ENCODE assay signal across 10 cellular contexts in the genomic region with DNA sequence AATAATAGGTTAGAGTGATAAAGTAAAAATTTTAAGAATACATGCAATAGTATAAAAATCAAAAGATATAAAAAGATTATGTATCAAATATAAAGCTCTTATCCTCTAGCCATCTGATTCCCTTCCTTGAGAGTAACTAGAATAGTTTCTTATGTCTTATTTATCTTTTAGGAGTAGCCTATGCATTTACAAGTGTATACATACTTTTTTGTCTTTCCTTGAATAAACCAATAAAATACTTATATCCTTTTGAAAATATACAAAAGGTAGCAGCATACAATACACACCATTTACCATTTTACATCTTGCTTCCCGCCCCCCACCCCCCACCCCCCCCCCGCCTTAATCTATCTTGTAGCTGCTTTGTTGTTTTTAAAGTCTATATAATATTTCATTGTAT.
"Had no signal": no experiment of that assay in that cellular context is flagged by ENCODE, and none has a peak within 500 bp of the region (broad histone marks: within the 10 kb centered on the region; RNA-seq: fewer than 3 reads in every experiment).

No MANE protein-coding gene starts in this region.

- H3K27ac ChIP-seq: GM23248, HL-60, KMS-11 had no signal

- H3K9ac ChIP-seq: GM23248, KMS-11 had no signal

- H3K4me3 ChIP-seq: GM23248, HAP-1 had no signal

- H3K4me2 ChIP-seq: KMS-11 had no signal

- ATAC-seq: HCT116 had no signal

- DNase-seq: GM23248, GOT3, H7, HFFc6, IMR-90, KBM-7 had no signal

- H3K9me3 ChIP-seq: HAP-1 had no signal

- H2AFZ ChIP-seq: GM23248 had no signal
